In genomic region chr4:31442236-31442635, GRCh38 we compare ENCODE assay signal across 1 cellular context.
TF ChIP-seq lines count a peak whose summit lies in the region.

No MANE protein-coding gene starts in this region.

TF ChIP-seq in GM12878, 131 proteins besides CTCF, POLR2A, EP300 and RAD21 (continued from another document):
- TF ChIP-seq FOXM1 (IDR thresholded peaks at IDR 0.05; ENCODE audit: low read depth, low read length): no peak
